In genomic region chr4:160316036-160316435, GRCh38 we compare ENCODE assay signal across 27 cellular contexts.
"Had no signal": no experiment of that assay in that cellular context is flagged by ENCODE, and none has a peak within 500 bp of the region (broad histone marks: within the 10 kb centered on the region; RNA-seq: fewer than 3 reads in every experiment).

No MANE protein-coding gene starts in this region.

- DNase-seq: activated CD4-positive, alpha-beta T cell treated with anti-CD3 and anti-CD28 coated beads for 48 hours; activated CD4-positive, alpha-beta T cell treated with anti-CD3 and anti-CD28 coated beads, Interleukin-2, amount 50 U/mL, for 4 hours; activated CD4-positive, CD25-positive, alpha-beta regulatory T cell treated with anti-CD3 and anti-CD28 coated beads, Interleukin-2, amount 50 U/mL, for 72 hours; activated CD8-positive, alpha-beta T cell treated with anti-CD3 and anti-CD28 coated beads, Interleukin-2, amount 10 ng/mL, durations not matched to agents 7 days and 5 days; activated effector memory CD4-positive, alpha-beta T cell treated with Interleukin-2 at 50 U/mL for 16 hours; activated naive CD4-positive, alpha-beta T cell; activated T-cell treated with anti-CD3 and anti-CD28 coated beads, Interleukin-2, amount 50 U/mL, for 24 hours; aorta; body of pancreas; Karpas-422; NCI-H1048; NCI-H1436 treated with DMSO at 0.1 percent for 48 hours; NCI-H187; NCI-H2171; NCI-H2227 treated with DMSO at 0.1 percent for 48 hours; NCI-H446 treated with DMSO at 0.1 percent for 48 hours; NCI-H524 treated with DMSO at 0.1 percent for 48 hours; NCI-H774; NK-92 treated with Interleukin-12 subunit alpha and Interleukin-12 subunit beta, amount 100 ng/mL, for 24 hours; Peyer's patch; SHP77 had no signal

- H3K27me3 Mint-ChIP-seq: activated naive CD4-positive, alpha-beta T cell treated with anti-CD3 and anti-CD28 coated beads, Interleukin-2, amount 50 U/mL, for 24 hours; activated T-cell treated with anti-CD3 and anti-CD28 coated beads, Interleukin-2, amount 50 U/mL, for 24 hours; central memory CD8-positive, alpha-beta T cell had no signal

- H3K4me3 ChIP-seq: body of pancreas, Peyer's patch had no signal

- H3K4me3 Mint-ChIP-seq: activated CD8-positive, alpha-beta T cell treated with anti-CD3 and anti-CD28 coated beads, Interleukin-2, amount 10 ng/mL, durations not matched to agents 7 days and 5 days; activated naive CD4-positive, alpha-beta T cell treated with anti-CD3 and anti-CD28 coated beads, Interleukin-2, amount 50 U/mL, for 24 hours; activated T-cell treated with anti-CD3 and anti-CD28 coated beads, Interleukin-2, amount 50 U/mL, for 24 hours; activated T-helper 1 cell treated with anti-CD3 and anti-CD28 coated beads, Interleukin-12 subunit alpha, Interleukin-12 subunit beta, Interleukin-2, Interleukin-4 antibody, amounts not matched to agents 30 ng/mL and 10 ng/mL and 1 ng/mL, durations not matched to agents 14 hours and 24 hours and 36 hours; central memory CD8-positive, alpha-beta T cell; T-helper 1 cell treated with Interleukin-12 subunit alpha and Interleukin-12 subunit beta and Interleukin-4 antibody, amounts not matched to agents 30 μg/mL and 1 μg/mL, for 36 hours; WTC11 had no signal

- H3K27me3 ChIP-seq: body of pancreas, Peyer's patch had no signal

- H3K9me3 Mint-ChIP-seq: activated T-helper 1 cell treated with anti-CD3 and anti-CD28 coated beads, Interleukin-12 subunit alpha, Interleukin-12 subunit beta, Interleukin-2, Interleukin-4 antibody, amounts not matched to agents 30 ng/mL and 10 ng/mL and 1 ng/mL, durations not matched to agents 14 hours and 24 hours and 36 hours; T-helper 1 cell treated with Interleukin-12 subunit alpha and Interleukin-12 subunit beta and Interleukin-4 antibody, amounts not matched to agents 30 μg/mL and 1 μg/mL, for 36 hours had no signal

- H3K27ac ChIP-seq: body of pancreas, Peyer's patch, RWPE1 had no signal

- H3K27ac Mint-ChIP-seq: activated CD8-positive, alpha-beta T cell treated with anti-CD3 and anti-CD28 coated beads, Interleukin-2, amount 10 ng/mL, durations not matched to agents 7 days and 5 days; activated naive CD4-positive, alpha-beta T cell treated with anti-CD3 and anti-CD28 coated beads, Interleukin-2, amount 50 U/mL, for 24 hours; activated T-cell treated with anti-CD3 and anti-CD28 coated beads, Interleukin-2, amount 50 U/mL, for 24 hours; activated T-helper 1 cell treated with anti-CD3 and anti-CD28 coated beads, Interleukin-12 subunit alpha, Interleukin-12 subunit beta, Interleukin-2, Interleukin-4 antibody, amounts not matched to agents 30 ng/mL and 10 ng/mL and 1 ng/mL, durations not matched to agents 14 hours and 24 hours and 36 hours; T-helper 1 cell treated with Interleukin-12 subunit alpha and Interleukin-12 subunit beta and Interleukin-4 antibody, amounts not matched to agents 30 μg/mL and 1 μg/mL, for 36 hours; WTC11 had no signal

- H3K36me3 Mint-ChIP-seq: activated naive CD4-positive, alpha-beta T cell treated with anti-CD3 and anti-CD28 coated beads, Interleukin-2, amount 50 U/mL, for 24 hours; WTC11 had no signal

- H3K4me1 Mint-ChIP-seq: activated naive CD4-positive, alpha-beta T cell treated with anti-CD3 and anti-CD28 coated beads, Interleukin-2, amount 50 U/mL, for 24 hours; central memory CD8-positive, alpha-beta T cell; WTC11 had no signal

- H3K9me3 ChIP-seq: body of pancreas, Peyer's patch had no signal

- H3K36me3 ChIP-seq: Peyer's patch had no signal

- ATAC-seq: activated CD8-positive, alpha-beta T cell treated with anti-CD3 and anti-CD28 coated beads, Interleukin-2, amount 10 ng/mL, durations not matched to agents 7 days and 5 days; body of pancreas; WTC11 had no signal

- H3K4me1 ChIP-seq: body of pancreas, Peyer's patch had no signal
